18 cellular contexts compared by ENCODE assay signal in genomic region chr10:85036661-85037060, GRCh38.
DNase-seq lines count a peak whose midpoint lies in the region; ATAC-seq and TF ChIP-seq lines count a peak whose summit lies in the region.
"Had no signal": no experiment of that assay in that cellular context is flagged by ENCODE, and none has a peak within 500 bp of the region (broad histone marks: within the 10 kb centered on the region; RNA-seq: fewer than 3 reads in every experiment).

No MANE protein-coding gene starts in this region.

- intact Hi-C loops in Right ventricle myocardium inferior (cut with DNase I) = no loop called here
- intact Hi-C loops in right cardiac atrium (cut with DNase I) = no loop called here
- intact Hi-C loops in thyroid gland (cut with DNase I) = no loop called here

- TF ChIP-seq CTCF in thyroid gland (IDR thresholded peaks at IDR 0.05) (no peak), BE2C (IDR thresholded peaks at IDR 0.05; ENCODE audit: low read depth, low read length) (no peak)

- H3K4me1 ChIP-seq in right cardiac atrium (ENCODE audit: control insufficient read depth, insufficient read depth, low read length) (no peaks in the 10 kb centered on the region), thyroid gland (peaks cover 13 to 23% of the 10 kb centered on the region in 2 donors), BE2C (no peaks in the 10 kb centered on the region)
- H3K4me1 ChIP-seq: BLaER1 treated with 17β-estradiol and CSF1 and Interleukin-3, amounts not matched to agents 10 nM and 100 nM; HAP-1 had no signal

- no peak for TF ChIP-seq POLR2A in thyroid gland (IDR thresholded peaks at IDR 0.05)

- H3K36me3 ChIP-seq in thyroid gland (no peaks in the 10 kb centered on the region), BE2C (no peaks in the 10 kb centered on the region)
- H3K36me3 ChIP-seq: BLaER1 treated with 17β-estradiol and CSF1 and Interleukin-3, amounts not matched to agents 10 nM and 100 nM; HAP-1 had no signal

- ATAC-seq in Right ventricle myocardium inferior (no peak), right cardiac atrium (no peak), GM18867 (IDR thresholded peaks at IDR 0.05; ENCODE audit: unreplicated experiment) (no peak)

- 89% methylated on average over 3 of the region's 3 CpGs for WGBS in right cardiac atrium
- 43 to 59% methylated on average over 3 of the region's 3 CpGs for WGBS in thyroid gland, 2 donors

- DNase-seq in Right ventricle myocardium inferior (ENCODE audit: missing footprints) (peak; percentile 25), right cardiac atrium (no peak), kidney tubule cell (ENCODE audit: low spot score) (peak; percentile 51), thyroid gland (peak; percentile 45 to 56), BE2C (no peak)
- DNase-seq: Calu3; CD4-positive, alpha-beta T cell; CD8-positive, alpha-beta memory T cell; COR-L47; DMS53; DMS79 treated with DMSO at 0.1 percent for 48 hours; GF-D8; GOT3; HFFc6 had no signal

- H3K27ac ChIP-seq in right cardiac atrium (ENCODE audit: low read length) = no peak overlapping the region
- peak overlapping the region; percentile 55 to 88 (median 61) for H3K27ac ChIP-seq in thyroid gland
- H3K27ac ChIP-seq: 22Rv1; BLaER1 treated with 17β-estradiol and CSF1 and Interleukin-3, amounts not matched to agents 10 nM and 100 nM had no signal

- H3K9me3 ChIP-seq in right cardiac atrium (ENCODE audit: control insufficient read depth, low read length) = no peaks in the 10 kb centered on the region
- H3K9me3 ChIP-seq in thyroid gland = no peaks in the 10 kb centered on the region
- no peaks in the 10 kb centered on the region for H3K9me3 ChIP-seq in BE2C
- H3K9me3 ChIP-seq: HAP-1 had no signal

- H3K27me3 ChIP-seq in right cardiac atrium (ENCODE audit: control insufficient read depth, insufficient read depth) = no peaks in the 10 kb centered on the region
- H3K27me3 ChIP-seq in thyroid gland = no peaks in the 10 kb centered on the region
- no peaks in the 10 kb centered on the region for H3K27me3 ChIP-seq in BE2C
- H3K27me3 ChIP-seq: BLaER1 treated with 17β-estradiol and CSF1 and Interleukin-3, amounts not matched to agents 10 nM and 100 nM had no signal

- H3K4me3 ChIP-seq in right cardiac atrium (ENCODE audit: low read length) = no peak overlapping the region
- no peak overlapping the region for H3K4me3 ChIP-seq in thyroid gland (replicated peaks in 1 of 3)
- no peak overlapping the region for H3K4me3 ChIP-seq in BE2C (ENCODE audit: low read depth, low read length)
- H3K4me3 ChIP-seq: BLaER1 treated with 17β-estradiol and CSF1 and Interleukin-3, amounts not matched to agents 10 nM and 100 nM; HAP-1 had no signal

Comparison
In these comparisons a context has a peak if more than half of its experiments do, and no peak if none do; other contexts are left out.
1. DNase-seq: peak in Right ventricle myocardium inferior (single experiment), kidney tubule cell (single experiment) and thyroid gland (2 of 2); none in right cardiac atrium (0 of 3) and BE2C (single experiment).